1 cellular context compared by ENCODE assay signal in the genomic region with DNA sequence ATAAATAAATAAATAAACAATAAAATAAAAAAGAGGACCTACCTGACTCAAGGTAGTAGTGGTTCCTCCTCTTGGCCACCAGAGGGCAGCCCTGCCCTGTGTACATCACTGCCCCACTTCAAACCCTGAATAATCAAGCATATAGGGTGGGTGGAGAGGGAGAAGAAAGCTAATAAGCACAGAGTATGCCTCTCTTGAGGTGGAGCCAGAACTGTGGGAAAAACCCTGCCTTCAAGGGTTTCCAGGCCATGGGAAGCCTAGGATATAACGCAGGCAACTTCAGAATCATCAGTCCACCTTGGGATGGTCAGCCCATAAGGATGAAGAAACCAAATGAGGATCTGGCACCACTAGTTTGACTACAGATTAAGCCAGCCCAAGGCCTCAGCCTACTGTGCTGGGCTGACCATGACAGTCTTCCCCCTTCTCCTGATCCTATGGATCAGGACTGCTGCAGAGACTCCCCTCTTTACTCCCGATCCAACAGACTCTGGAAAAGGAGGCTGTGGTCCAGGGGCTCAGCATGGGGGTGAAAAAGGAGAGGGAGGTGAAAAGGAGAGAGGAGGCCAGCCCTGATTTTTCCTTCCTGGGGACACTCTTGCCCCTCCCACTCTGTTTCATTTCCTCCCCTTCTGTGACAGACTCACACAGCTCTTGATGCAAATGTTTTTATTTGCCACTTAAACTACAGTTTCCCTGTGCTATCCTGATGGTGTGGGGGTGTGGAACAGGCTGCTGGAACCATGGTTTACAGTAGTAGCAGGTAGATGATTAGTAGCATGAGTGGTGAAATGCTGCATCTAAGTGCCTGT.
A peak's percentile ranks its signal among the peaks of the same experiment; 100 is the strongest.
TF ChIP-seq lines count a peak whose summit lies in the region.

No MANE protein-coding gene starts in this region.

TF ChIP-seq in K562, 482 proteins besides CTCF, POLR2A, EP300 and RAD21 (continued from another document):
- TF ChIP-seq, protein P1, sequence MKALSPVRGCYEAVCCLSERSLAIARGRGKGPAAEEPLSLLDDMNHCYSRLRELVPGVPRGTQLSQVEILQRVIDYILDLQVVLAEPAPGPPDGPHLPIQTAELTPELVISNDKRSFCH (CRISPR knock-in tag; IDR thresholded peaks at IDR 0.05): no peak
- TF ChIP-seq, protein P1 (tag; IDR thresholded peaks at IDR 0.05): no peak
- TF ChIP-seq POLR2AphosphoS5 (IDR thresholded peaks at IDR 0.05; ENCODE audit: control insufficient read depth, insufficient read depth, low read depth, low read length) (peak; percentile 36; the same call in 1 of the 2 replicates), POLR2H (tag; IDR thresholded peaks at IDR 0.05; ENCODE audit: low read depth) (no peak), DMBX1 (CRISPR knock-in tag; IDR thresholded peaks at IDR 0.05; ENCODE audit: borderline replicate concordance) (no peak), SRSF3 (IDR thresholded peaks at IDR 0.05; ENCODE audit: insufficient read depth, low read length) (no peak), L3MBTL2 (IDR thresholded peaks at IDR 0.05) (no peak), JUN (IDR thresholded peaks at IDR 0.05; ENCODE audit: borderline replicate concordance, low read depth, low read length) (no peak), JUN (CRISPR knock-in tag; IDR thresholded peaks at IDR 0.05; ENCODE audit: borderline replicate concordance) (no peak), GTF2E2 (tag; IDR thresholded peaks at IDR 0.05) (no peak)
- TF ChIP-seq, protein P2, sequence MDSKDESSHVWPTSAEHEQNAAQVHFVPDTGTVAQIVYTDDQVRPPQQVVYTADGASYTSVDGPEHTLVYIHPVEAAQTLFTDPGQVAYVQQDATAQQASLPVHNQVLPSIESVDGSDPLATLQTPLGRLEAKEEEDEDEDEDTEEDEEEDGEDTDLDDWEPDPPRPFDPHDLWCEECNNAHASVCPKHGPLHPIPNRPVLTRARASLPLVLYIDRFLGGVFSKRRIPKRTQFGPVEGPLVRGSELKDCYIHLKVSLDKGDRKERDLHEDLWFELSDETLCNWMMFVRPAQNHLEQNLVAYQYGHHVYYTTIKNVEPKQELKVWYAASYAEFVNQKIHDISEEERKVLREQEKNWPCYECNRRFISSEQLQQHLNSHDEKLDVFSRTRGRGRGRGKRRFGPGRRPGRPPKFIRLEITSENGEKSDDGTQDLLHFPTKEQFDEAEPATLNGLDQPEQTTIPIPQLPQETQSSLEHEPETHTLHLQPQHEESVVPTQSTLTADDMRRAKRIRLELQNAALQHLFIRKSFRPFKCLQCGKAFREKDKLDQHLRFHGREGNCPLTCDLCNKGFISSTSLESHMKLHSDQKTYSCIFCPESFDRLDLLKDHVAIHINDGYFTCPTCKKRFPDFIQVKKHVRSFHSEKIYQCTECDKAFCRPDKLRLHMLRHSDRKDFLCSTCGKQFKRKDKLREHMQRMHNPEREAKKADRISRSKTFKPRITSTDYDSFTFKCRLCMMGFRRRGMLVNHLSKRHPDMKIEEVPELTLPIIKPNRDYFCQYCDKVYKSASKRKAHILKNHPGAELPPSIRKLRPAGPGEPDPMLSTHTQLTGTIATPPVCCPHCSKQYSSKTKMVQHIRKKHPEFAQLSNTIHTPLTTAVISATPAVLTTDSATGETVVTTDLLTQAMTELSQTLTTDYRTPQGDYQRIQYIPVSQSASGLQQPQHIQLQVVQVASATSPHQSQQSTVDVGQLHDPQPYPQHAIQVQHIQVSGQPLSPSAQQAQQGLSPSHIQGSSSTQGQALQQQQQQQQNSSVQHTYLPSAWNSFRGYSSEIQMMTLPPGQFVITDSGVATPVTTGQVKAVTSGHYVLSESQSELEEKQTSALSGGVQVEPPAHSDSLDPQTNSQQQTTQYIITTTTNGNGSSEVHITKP (IDR thresholded peaks at IDR 0.05; ENCODE audit: partially characterized antibody): no peak
- TF ChIP-seq, protein P3, sequence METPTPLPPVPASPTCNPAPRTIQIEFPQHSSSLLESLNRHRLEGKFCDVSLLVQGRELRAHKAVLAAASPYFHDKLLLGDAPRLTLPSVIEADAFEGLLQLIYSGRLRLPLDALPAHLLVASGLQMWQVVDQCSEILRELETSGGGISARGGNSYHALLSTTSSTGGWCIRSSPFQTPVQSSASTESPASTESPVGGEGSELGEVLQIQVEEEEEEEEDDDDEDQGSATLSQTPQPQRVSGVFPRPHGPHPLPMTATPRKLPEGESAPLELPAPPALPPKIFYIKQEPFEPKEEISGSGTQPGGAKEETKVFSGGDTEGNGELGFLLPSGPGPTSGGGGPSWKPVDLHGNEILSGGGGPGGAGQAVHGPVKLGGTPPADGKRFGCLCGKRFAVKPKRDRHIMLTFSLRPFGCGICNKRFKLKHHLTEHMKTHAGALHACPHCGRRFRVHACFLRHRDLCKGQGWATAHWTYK (CRISPR knock-in tag; IDR thresholded peaks at IDR 0.05): no peak
- TF ChIP-seq, protein P4, sequence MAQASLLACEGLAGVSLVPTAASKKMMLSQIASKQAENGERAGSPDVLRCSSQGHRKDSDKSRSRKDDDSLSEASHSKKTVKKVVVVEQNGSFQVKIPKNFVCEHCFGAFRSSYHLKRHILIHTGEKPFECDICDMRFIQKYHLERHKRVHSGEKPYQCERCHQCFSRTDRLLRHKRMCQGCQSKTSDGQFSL (CRISPR knock-in tag; IDR thresholded peaks at IDR 0.05): no peak
- TF ChIP-seq, protein P4 (tag; IDR thresholded peaks at IDR 0.05): no peak
TF ChIP-seq in K562: peak in this region for 8.
